Comparison of ENCODE assay signal across 21 cellular contexts in the genomic region with DNA sequence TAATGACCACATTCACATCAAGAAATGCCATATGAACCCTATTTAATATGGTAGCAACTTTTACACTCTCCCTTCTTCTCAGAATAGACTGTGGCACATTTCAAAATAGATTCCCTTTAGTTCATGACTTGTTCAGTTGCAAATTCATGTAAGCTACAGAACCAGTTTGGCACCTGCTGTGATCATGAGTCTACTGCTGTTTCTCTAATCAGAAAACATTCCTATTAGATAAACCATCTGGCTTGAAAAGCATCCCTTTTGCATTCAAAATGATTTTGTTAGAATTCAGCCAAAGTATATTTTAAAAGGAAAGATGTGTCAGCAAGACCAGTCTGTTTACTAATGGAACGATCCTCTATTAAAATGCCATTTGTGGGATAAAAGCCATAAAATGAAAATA.
"Had no signal": no experiment of that assay in that cellular context is flagged by ENCODE, and none has a peak within 500 bp of the region (broad histone marks: within the 10 kb centered on the region; RNA-seq: fewer than 3 reads in every experiment).

No MANE protein-coding gene starts in this region.

- H3K27me3 ChIP-seq: adrenal gland, foreskin keratinocyte, upper lobe of left lung had no signal

- H3K27ac Mint-ChIP-seq: activated T-cell treated with anti-CD3 and anti-CD28 coated beads, Interleukin-2, amount 50 U/mL, for 72 hours; natural killer cell treated with Interleukin-12 subunit alpha and Interleukin-12 subunit beta and Interleukin-15 and Interleukin-18, amount 100 ng/mL, for 72 hours; stimulated activated naive CD8-positive, alpha-beta T cell treated with anti-CD3 and anti-CD28 coated beads, Interleukin-15, amount 100 ng/mL, for 72 hours had no signal

- H3K4me3 ChIP-seq: adrenal gland, lower lobe of right lung, smooth muscle cell, thoracic aorta, upper lobe of left lung had no signal

- DNase-seq: activated CD4-positive, alpha-beta T cell treated with anti-CD3 and anti-CD28 coated beads, Interleukin-2, amount 50 U/mL, for 1 hour; activated CD8-positive, alpha-beta memory T cell treated with anti-CD3 and anti-CD28 coated beads for 24 hours; activated CD8-positive, alpha-beta memory T cell treated with anti-CD3 and anti-CD28 coated beads, Interleukin-2, amount 50 U/mL, for 48 hours; activated effector memory CD4-positive, alpha-beta T cell treated with anti-CD3 and anti-CD28 coated beads, Interleukin-2, amount 50 U/mL, for 16 hours; activated naive CD4-positive, alpha-beta T cell treated with anti-CD3 and anti-CD28 coated beads, Interleukin-2, amount 50 U/mL, for 16 hours; activated T-cell treated with anti-CD3 and anti-CD28 coated beads, Interleukin-2, amount 50 U/mL, for 72 hours; adrenal gland; glutamatergic neuron; islet precursor cell; left colon; lower lobe of right lung; stimulated activated CD4-positive, alpha-beta T cell treated with anti-CD3 and anti-CD28 coated beads, Interleukin-4, amount 100 ng/mL, for 1 hour; stimulated activated naive CD8-positive, alpha-beta T cell treated with anti-CD3 and anti-CD28 coated beads, Interleukin-15, amount 100 ng/mL, for 72 hours; T1000; upper lobe of left lung had no signal

- H3K27ac ChIP-seq: adrenal gland, epithelial cell of prostate, foreskin keratinocyte, lower lobe of right lung, thoracic aorta, upper lobe of left lung had no signal

- H3K4me3 Mint-ChIP-seq: activated T-cell treated with anti-CD3 and anti-CD28 coated beads, Interleukin-2, amount 50 U/mL, for 72 hours; natural killer cell treated with Interleukin-12 subunit alpha and Interleukin-12 subunit beta and Interleukin-15 and Interleukin-18, amount 100 ng/mL, for 72 hours; stimulated activated naive CD8-positive, alpha-beta T cell treated with anti-CD3 and anti-CD28 coated beads, Interleukin-15, amount 100 ng/mL, for 72 hours had no signal

- H3K9me3 ChIP-seq: adrenal gland, lower lobe of right lung, thoracic aorta, upper lobe of left lung had no signal

- H3K36me3 ChIP-seq: adrenal gland, lower lobe of right lung, thoracic aorta, upper lobe of left lung had no signal

- ATAC-seq: activated T-cell treated with anti-CD3 and anti-CD28 coated beads, Interleukin-2, amount 50 U/mL, for 72 hours; foreskin keratinocyte; left colon; lower lobe of right lung; natural killer cell treated with Interleukin-12 subunit alpha and Interleukin-12 subunit beta and Interleukin-15 and Interleukin-18, amount 100 ng/mL, for 72 hours; sciatic nerve; stimulated activated naive CD8-positive, alpha-beta T cell treated with anti-CD3 and anti-CD28 coated beads, Interleukin-15, amount 100 ng/mL, for 72 hours had no signal

- H3K4me1 Mint-ChIP-seq: stimulated activated naive CD8-positive, alpha-beta T cell treated with anti-CD3 and anti-CD28 coated beads, Interleukin-15, amount 100 ng/mL, for 72 hours had no signal

- H3K27me3 Mint-ChIP-seq: natural killer cell treated with Interleukin-12 subunit alpha and Interleukin-12 subunit beta and Interleukin-15 and Interleukin-18, amount 100 ng/mL, for 72 hours; stimulated activated naive CD8-positive, alpha-beta T cell treated with anti-CD3 and anti-CD28 coated beads, Interleukin-15, amount 100 ng/mL, for 72 hours had no signal

- H3K4me1 ChIP-seq: adrenal gland, foreskin keratinocyte, lower lobe of right lung, upper lobe of left lung had no signal
